Comparison of ENCODE assay signal across 5 cellular contexts in the genomic region with DNA sequence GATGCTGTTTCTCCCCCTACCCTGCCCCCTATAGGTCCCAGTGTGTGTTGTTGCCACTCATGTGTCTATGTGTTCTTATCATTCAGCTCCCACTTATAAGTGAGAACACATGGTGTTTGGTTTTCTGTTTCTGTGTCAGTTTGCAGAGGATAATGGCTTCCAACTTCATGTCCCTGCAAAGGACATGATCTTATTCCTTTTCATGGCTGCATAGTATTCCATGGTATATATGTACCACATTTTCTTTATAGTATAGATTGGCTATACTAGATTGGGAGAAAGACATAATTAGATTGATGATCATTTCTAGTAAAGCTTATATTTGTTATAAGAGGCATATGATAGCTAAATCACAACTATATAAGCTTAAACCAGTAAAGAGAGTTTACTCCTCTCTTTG.
DNase-seq lines count a peak whose midpoint lies in the region; ATAC-seq and TF ChIP-seq lines count a peak whose summit lies in the region.
"Not testable (repeated sequence)": the region's sequence is repeated elsewhere in the genome, so short reads cannot be mapped to it uniquely, and the experiment has no call there.

No MANE protein-coding gene starts in this region.

- H2AK5ac ChIP-seq in H9 (ENCODE audit: insufficient read length, low read length): not testable (repeated sequence)

- peaks cover 9 to 15% of the 10 kb centered on the region in 2 experiments; a peak in 2 of 5 replicates for H3K9me3 Mint-ChIP-seq in H9
- peaks cover 36% of the 10 kb centered on the region for H3K9me3 Mint-ChIP-seq in endodermal cell

- H3K4me3 ChIP-seq in HEK293 (ENCODE audit: low read depth, low read length); endodermal cell (ENCODE audit: low read length): not testable (repeated sequence)

- H3K23ac ChIP-seq in H9 (ENCODE audit: insufficient read length, low read depth, low read length): not testable (repeated sequence)

- not testable (repeated sequence) for H3K9me3 ChIP-seq in H9 (ENCODE audit: control insufficient read depth, low read depth, low read length); HEK293 (ENCODE audit: control insufficient read depth, insufficient read depth, low read depth, low read length)
- H3K9me3 ChIP-seq in endodermal cell (ENCODE audit: control insufficient read depth, low read length): peaks cover 40% of the 10 kb centered on the region

- not testable (repeated sequence) for H4K5ac ChIP-seq in H9 (ENCODE audit: insufficient read length, low read depth, low read length)

- H3K27ac ChIP-seq in C4-2B; H9 (ENCODE audit: insufficient read length, low read depth, low read length); HEK293 (ENCODE audit: extremely low read depth, low read depth, low read length); endodermal cell (ENCODE audit: low read depth, low read length): not testable (repeated sequence)

- not testable (repeated sequence) for H2BK120ac ChIP-seq in H9 (ENCODE audit: low read depth, low read length, poor library complexity, severe bottlenecking)

- not testable (repeated sequence) for H2BK20ac ChIP-seq in H9 (ENCODE audit: low read depth, low read length, poor library complexity, severe bottlenecking)

- H3K4me1 Mint-ChIP-seq in H9, endodermal cell: not testable (repeated sequence)

- not testable (repeated sequence) for H2BK12ac ChIP-seq in H9 (ENCODE audit: insufficient read length, low read depth, low read length)

- not testable (repeated sequence) for H3K56ac ChIP-seq in H9 (ENCODE audit: insufficient read length, low read depth, low read length)

- H3K9ac ChIP-seq in H9 (ENCODE audit: extremely low read depth, insufficient read length, low read length); endodermal cell (ENCODE audit: extremely low read depth, low read length, poor library complexity, severe bottlenecking): not testable (repeated sequence)

- H3K79me2 ChIP-seq in H9 (ENCODE audit: insufficient read depth, low read length): not testable (repeated sequence)

- not testable (repeated sequence) for H3K4me1 ChIP-seq in H9 (ENCODE audit: insufficient read depth, low read length); HEK293 (ENCODE audit: control insufficient read depth, insufficient read depth, low read length); endodermal cell (ENCODE audit: control insufficient read depth, insufficient read depth, low read length)

- not testable (repeated sequence) for H3K79me1 ChIP-seq in H9 (ENCODE audit: insufficient read depth, low read depth, low read length, poor library complexity, severe bottlenecking)

- not testable (repeated sequence) for H3T11ph ChIP-seq in H9 (ENCODE audit: low read length)

- not testable (repeated sequence) for H4K20me1 ChIP-seq in H9 (ENCODE audit: control insufficient read depth, insufficient read depth, insufficient read length)

- H3K18ac ChIP-seq in H9 (ENCODE audit: insufficient read length, low read depth, low read length): not testable (repeated sequence)

- POLR2A ChIA-PET in HEK293 (lab: Yijun Ruan, JAX): not testable (repeated sequence)

- DNase-seq in H9, endodermal cell: not testable (repeated sequence)

- H3K36me3 ChIP-seq in HEK293 (ENCODE audit: control insufficient read depth in 2 of 2, insufficient read depth in 1 of 2, low read length in 2 of 2) (peaks cover 8 to 39% of the 10 kb centered on the region in 2 experiments), endodermal cell (ENCODE audit: control insufficient read depth, insufficient read depth, low read length) (peaks cover 29% of the 10 kb centered on the region)

- not testable (repeated sequence) for H3K27ac Mint-ChIP-seq in H9, endodermal cell

- H3K4me3 Mint-ChIP-seq in H9, endodermal cell: not testable (repeated sequence)

- H3K27me3 Mint-ChIP-seq in H9 (ENCODE audit: low read depth); endodermal cell (ENCODE audit: insufficient read depth): not testable (repeated sequence)

- not testable (repeated sequence) for H4K8ac ChIP-seq in H9 (replicated peaks; ENCODE audit: insufficient read length, low read depth, low read length)

- not testable (repeated sequence) for H3K4me2 ChIP-seq in H9 (ENCODE audit: insufficient read depth, insufficient read length, low read length)

- not testable (repeated sequence) for H3K14ac ChIP-seq in H9 (ENCODE audit: insufficient read depth, low read length)

- H2BK15ac ChIP-seq in H9 (ENCODE audit: low read depth, low read length): not testable (repeated sequence)

- not testable (repeated sequence) for H3K23me2 ChIP-seq in H9 (ENCODE audit: insufficient read length, low read depth, low read length, poor library complexity, severe bottlenecking)

- peak; percentile 14 for TF ChIP-seq CTCF in C4-2B (conservative IDR thresholded peaks at IDR 0.05)
- TF ChIP-seq CTCF in H9 (conservative IDR thresholded peaks at IDR 0.05): peak; percentile 12; the same call in 1 of the 3 replicates
- TF ChIP-seq CTCF in HEK293 (tag by site-specific recombination; IDR thresholded peaks at IDR 0.05): not testable (repeated sequence)
- TF ChIP-seq CTCF in endodermal cell (conservative IDR thresholded peaks at IDR 0.05): peak; percentile 27

- H3K4ac ChIP-seq in H9 (ENCODE audit: low read depth, low read length): not testable (repeated sequence)

- ATAC-seq in SK-N-SH treated with all-trans-retinoic acid at 6 μM for 48 hours: not testable (repeated sequence)

- H2AFZ ChIP-seq in H9 (ENCODE audit: low read length): not testable (repeated sequence)

- not testable (repeated sequence) for H3K27me3 ChIP-seq in H9 (ENCODE audit: insufficient read depth, low read length); endodermal cell (ENCODE audit: control insufficient read depth, insufficient read depth, low read length, poor library complexity, severe bottlenecking)

- not testable (repeated sequence) for H2BK5ac ChIP-seq in H9 (ENCODE audit: insufficient read length, low read length)

- not testable (repeated sequence) for H4K91ac ChIP-seq in H9 (ENCODE audit: insufficient read length, low read depth, low read length)

- CTCF ChIA-PET in HEK293 (lab: Yijun Ruan, JAX): interaction anchor here (1.2 to 2.4 kb wide), 2 partner anchors 14 to 619 kb away, joined by 6 to 11 read pairs; no protein-coding TSS in a partner anchor

- H3K36me3 Mint-ChIP-seq in H9 (ENCODE audit: insufficient read depth in 1 of 3, low read depth in 3 of 3) (peaks cover 58 to 68% (median 66%) of the 10 kb centered on the region in 3 experiments), endodermal cell (ENCODE audit: low read depth) (peaks cover 75% of the 10 kb centered on the region)

TF ChIP-seq in HEK293, 187 proteins besides CTCF, POLR2A, EP300 and RAD21 (continues in another document):
- TF ChIP-seq, protein P1, sequence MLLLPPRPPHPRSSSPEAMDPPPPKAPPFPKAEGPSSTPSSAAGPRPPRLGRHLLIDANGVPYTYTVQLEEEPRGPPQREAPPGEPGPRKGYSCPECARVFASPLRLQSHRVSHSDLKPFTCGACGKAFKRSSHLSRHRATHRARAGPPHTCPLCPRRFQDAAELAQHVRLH (tag by site-specific recombination; IDR thresholded peaks at IDR 0.05): peak; percentile 63; the same call in 1 of the 2 replicates
- TF ChIP-seq ZNF146 (tag by site-specific recombination; IDR thresholded peaks at IDR 0.05): peak; percentile 90

TF ChIP-seq in SK-N-SH treated with all-trans-retinoic acid at 6 μM for 48 hours, 23 proteins besides CTCF, POLR2A, EP300 and RAD21:
- peak; percentile 87 for TF ChIP-seq ZNF8 (CRISPR knock-in tag; IDR thresholded peaks at IDR 0.05)
